ENCODE assay signal across 20 cellular contexts in the genomic region with DNA sequence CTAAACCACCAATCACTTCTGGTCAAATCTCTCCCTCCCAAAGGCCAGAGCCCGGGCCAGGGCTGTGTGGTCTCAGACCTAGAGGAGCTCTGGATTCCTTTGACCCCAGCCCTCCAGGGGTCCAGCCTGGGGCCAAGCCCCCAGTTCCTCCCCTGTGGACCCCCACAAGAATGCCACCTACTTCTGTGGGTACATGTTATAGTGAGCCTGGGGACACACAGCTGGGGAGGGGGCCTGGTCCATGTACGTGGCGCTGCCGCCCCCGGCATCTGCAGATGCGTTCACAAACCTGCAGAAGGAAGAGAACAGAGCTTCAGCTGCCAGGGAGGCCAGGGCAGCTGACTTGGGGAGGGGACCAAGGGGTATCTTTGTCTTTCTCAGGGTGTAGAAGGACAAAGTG. TPM values are rescaled to one million over a fixed set of nuclear protein-coding genes. Genes with fewer than 3 reads are reported as not detected.
DNase-seq lines count a peak whose midpoint lies in the region; ATAC-seq and TF ChIP-seq lines count a peak whose summit lies in the region.
"Had no signal": no experiment of that assay in that cellular context is flagged by ENCODE, and none has a peak within 500 bp of the region (broad histone marks: within the 10 kb centered on the region; RNA-seq: fewer than 3 reads in every experiment).

No MANE protein-coding gene starts in this region.

- intact Hi-C loops in activated CD4-positive, alpha-beta T cell treated with anti-CD3 and anti-CD28 coated beads, Interleukin-2, amount 10 ng/mL, durations not matched to agents 24 days and 14 days (cut with micrococcal nuclease), result no loop called here
- intact Hi-C loops in prostate gland (cut with DNase I), result no loop called here
- intact Hi-C loops in posterior vena cava (cut with DNase I), result no loop called here

- no peaks in the 10 kb centered on the region for H3K9me3 Mint-ChIP-seq in activated CD4-positive, alpha-beta T cell treated with anti-CD3 and anti-CD28 coated beads, Interleukin-2, amount 10 ng/mL, durations not matched to agents 24 days and 14 days
- no peaks in the 10 kb centered on the region for H3K9me3 Mint-ChIP-seq in activated CD4-positive, alpha-beta T cell treated with anti-CD3 and anti-CD28 coated beads, Interleukin-2, amount 10 ng/mL, durations not matched to agents 7 days and 5 days
- no peaks in the 10 kb centered on the region for H3K9me3 Mint-ChIP-seq in activated T-helper 17 cell treated with anti-CD3 and anti-CD28 coated beads, Interleukin-2, amount 50 U/mL, for 72 hours
- no peaks in the 10 kb centered on the region for H3K9me3 Mint-ChIP-seq in naive thymus-derived CD8-positive, alpha-beta T cell

- no peak for DNase-seq in activated CD4-positive, alpha-beta T cell treated with anti-CD3 and anti-CD28 coated beads, Interleukin-2, amount 10 ng/mL, durations not matched to agents 24 days and 14 days
- no peak for DNase-seq in activated CD4-positive, alpha-beta T cell treated with anti-CD3 and anti-CD28 coated beads, Interleukin-2, amount 10 ng/mL, durations not matched to agents 7 days and 5 days
- peak in 1 of 10 donors; percentile 37 for DNase-seq in naive thymus-derived CD8-positive, alpha-beta T cell
- DNase-seq in prostate gland (ENCODE audit: low spot score), result no peak
- DNase-seq in posterior vena cava (ENCODE audit: low spot score), result no peak
- DNase-seq: 8988T, GF-D8, GM23248, HCEC 1CT, NCI-H1105 treated with DMSO at 0.1 percent for 48 hours, NCI-H1694 treated with DMSO at 0.1 percent for 48 hours, NCI-H226, NCI-H524 treated with DMSO at 0.1 percent for 48 hours had no signal

- H2AFZ ChIP-seq in ACC112 (ENCODE audit: low read length, unreplicated experiment), result no peak overlapping the region
- H2AFZ ChIP-seq: GM23248 had no signal

- no peaks in the 10 kb centered on the region for H3K79me2 ChIP-seq in ACC112 (ENCODE audit: control insufficient read depth, insufficient read depth, low read length, unreplicated experiment)

- POLR2A ChIA-PET in activated CD4-positive, alpha-beta T cell treated with anti-CD3 and anti-CD28 coated beads, Interleukin-2, amount 10 ng/mL, durations not matched to agents 7 days and 5 days (lab: Charles Lee), result no interaction called here
- POLR2A ChIA-PET in naive thymus-derived CD8-positive, alpha-beta T cell (lab: Charles Lee), result no interaction called here

- no peak for TF ChIP-seq POLR2A in prostate gland (IDR thresholded peaks at IDR 0.05)

- no peak overlapping the region for H3K4me3 Mint-ChIP-seq in activated CD4-positive, alpha-beta T cell treated with anti-CD3 and anti-CD28 coated beads, Interleukin-2, amount 10 ng/mL, durations not matched to agents 24 days and 14 days
- no peak overlapping the region for H3K4me3 Mint-ChIP-seq in activated CD4-positive, alpha-beta T cell treated with anti-CD3 and anti-CD28 coated beads, Interleukin-2, amount 10 ng/mL, durations not matched to agents 7 days and 5 days
- H3K4me3 Mint-ChIP-seq in activated T-helper 17 cell treated with anti-CD3 and anti-CD28 coated beads, Interleukin-2, amount 50 U/mL, for 72 hours, result no peak overlapping the region
- no peak overlapping the region for H3K4me3 Mint-ChIP-seq in naive thymus-derived CD8-positive, alpha-beta T cell

- H3K4me1 ChIP-seq in ACC112 (ENCODE audit: control insufficient read depth, insufficient read depth, low read length, unreplicated experiment) (peaks cover 10% of the 10 kb centered on the region), prostate gland (replicated peaks) (no peaks in the 10 kb centered on the region)

- H3K27ac ChIP-seq in ACC112 (ENCODE audit: low read depth, low read length), result peak overlapping the region; percentile 16; the same call in 1 of the 2 replicates
- H3K27ac ChIP-seq in prostate gland, result no peak overlapping the region
- H3K27ac ChIP-seq: BLaER1 treated with 17β-estradiol and CSF1 and Interleukin-3, amounts not matched to agents 10 nM and 100 nM; GM23248; HL-60 had no signal

- no peaks in the 10 kb centered on the region for H3K27me3 Mint-ChIP-seq in activated CD4-positive, alpha-beta T cell treated with anti-CD3 and anti-CD28 coated beads, Interleukin-2, amount 10 ng/mL, durations not matched to agents 24 days and 14 days
- H3K27me3 Mint-ChIP-seq in activated CD4-positive, alpha-beta T cell treated with anti-CD3 and anti-CD28 coated beads, Interleukin-2, amount 10 ng/mL, durations not matched to agents 7 days and 5 days, result no peaks in the 10 kb centered on the region
- no peaks in the 10 kb centered on the region for H3K27me3 Mint-ChIP-seq in activated T-helper 17 cell treated with anti-CD3 and anti-CD28 coated beads, Interleukin-2, amount 50 U/mL, for 72 hours
- H3K27me3 Mint-ChIP-seq in naive thymus-derived CD8-positive, alpha-beta T cell, result no peaks in the 10 kb centered on the region

- H3K36me3 Mint-ChIP-seq in activated CD4-positive, alpha-beta T cell treated with anti-CD3 and anti-CD28 coated beads, Interleukin-2, amount 10 ng/mL, durations not matched to agents 24 days and 14 days (ENCODE audit: low read depth), result peaks cover 63% of the 10 kb centered on the region
- peaks cover 54% of the 10 kb centered on the region for H3K36me3 Mint-ChIP-seq in activated CD4-positive, alpha-beta T cell treated with anti-CD3 and anti-CD28 coated beads, Interleukin-2, amount 10 ng/mL, durations not matched to agents 7 days and 5 days (ENCODE audit: low read depth)
- peaks cover 79% of the 10 kb centered on the region for H3K36me3 Mint-ChIP-seq in activated T-helper 17 cell treated with anti-CD3 and anti-CD28 coated beads, Interleukin-2, amount 50 U/mL, for 72 hours (ENCODE audit: low read depth)
- H3K36me3 Mint-ChIP-seq in naive thymus-derived CD8-positive, alpha-beta T cell, result peaks cover 0 to 80% (median 8%) of the 10 kb centered on the region in 3 donors

- CTCF ChIA-PET in activated CD4-positive, alpha-beta T cell treated with anti-CD3 and anti-CD28 coated beads, Interleukin-2, amount 10 ng/mL, durations not matched to agents 7 days and 5 days (lab: Charles Lee), result interaction anchor here (1.1 to 1.3 kb wide), 3 partner anchors 17 to 70 kb away, joined by 3 read pairs; no protein-coding TSS in a partner anchor

- peak overlapping the region; percentile 45 for H3K27ac Mint-ChIP-seq in activated CD4-positive, alpha-beta T cell treated with anti-CD3 and anti-CD28 coated beads, Interleukin-2, amount 10 ng/mL, durations not matched to agents 24 days and 14 days
- no peak overlapping the region for H3K27ac Mint-ChIP-seq in activated CD4-positive, alpha-beta T cell treated with anti-CD3 and anti-CD28 coated beads, Interleukin-2, amount 10 ng/mL, durations not matched to agents 7 days and 5 days
- peak overlapping the region; percentile 2 for H3K27ac Mint-ChIP-seq in activated T-helper 17 cell treated with anti-CD3 and anti-CD28 coated beads, Interleukin-2, amount 50 U/mL, for 72 hours
- peak overlapping the region in 7 of 10 donors; percentile 33 to 84 (median 57) for H3K27ac Mint-ChIP-seq in naive thymus-derived CD8-positive, alpha-beta T cell

- H3K36me3 ChIP-seq in ACC112 (ENCODE audit: insufficient read depth, low read length) (no peaks in the 10 kb centered on the region), prostate gland (peaks cover 0 to 11% of the 10 kb centered on the region in 2 donors)

- H3K4me3 ChIP-seq in ACC112 (ENCODE audit: low read depth, low read length) (no peak overlapping the region), prostate gland (no peak overlapping the region)
- H3K4me3 ChIP-seq: BLaER1 treated with 17β-estradiol and CSF1 and Interleukin-3, amounts not matched to agents 10 nM and 100 nM; GM23248 had no signal

- WGBS in prostate gland, result 95% methylated on average over 6 of the region's 6 CpGs

- H3K4me1 Mint-ChIP-seq in activated CD4-positive, alpha-beta T cell treated with anti-CD3 and anti-CD28 coated beads, Interleukin-2, amount 10 ng/mL, durations not matched to agents 24 days and 14 days, result no peaks in the 10 kb centered on the region
- H3K4me1 Mint-ChIP-seq in activated CD4-positive, alpha-beta T cell treated with anti-CD3 and anti-CD28 coated beads, Interleukin-2, amount 10 ng/mL, durations not matched to agents 7 days and 5 days, result peaks cover 2% of the 10 kb centered on the region
- H3K4me1 Mint-ChIP-seq in activated T-helper 17 cell treated with anti-CD3 and anti-CD28 coated beads, Interleukin-2, amount 50 U/mL, for 72 hours, result no peaks in the 10 kb centered on the region
- peaks cover 0 to 13% (median 4%) of the 10 kb centered on the region in 4 donors for H3K4me1 Mint-ChIP-seq in naive thymus-derived CD8-positive, alpha-beta T cell

- no peaks in the 10 kb centered on the region for H3K9me3 ChIP-seq in prostate gland
- H3K9me3 ChIP-seq: BLaER1 treated with 17β-estradiol and CSF1 and Interleukin-3, amounts not matched to agents 10 nM and 100 nM had no signal

- no peak for TF ChIP-seq CTCF in prostate gland (IDR thresholded peaks at IDR 0.05)

- ATAC-seq in activated T-helper 17 cell treated with anti-CD3 and anti-CD28 coated beads, Interleukin-2, amount 50 U/mL, for 72 hours (replicated peaks), result no peak
- ATAC-seq in naive thymus-derived CD8-positive, alpha-beta T cell, result no peak
- ATAC-seq in GM21529 (IDR thresholded peaks at IDR 0.05; ENCODE audit: unreplicated experiment), result no peak
- ATAC-seq: Panc1 had no signal

- H3K27me3 ChIP-seq in ACC112 (ENCODE audit: insufficient read depth, low read length) (no peaks in the 10 kb centered on the region), prostate gland (replicated peaks; ENCODE audit: insufficient read depth) (no peaks in the 10 kb centered on the region)
- H3K27me3 ChIP-seq: BLaER1 treated with 17β-estradiol and CSF1 and Interleukin-3, amounts not matched to agents 10 nM and 100 nM had no signal

RNA-seq across cellular contexts. Expression of a gene that starts 7.9 kb away (rescaled TPM):
- 14.4 and 17.5 TPM in 2 replicates for total RNA-seq in activated CD4-positive, alpha-beta T cell treated with anti-CD3 and anti-CD28 coated beads, Interleukin-2, amount 10 ng/mL, durations not matched to agents 24 days and 14 days
- total RNA-seq in activated CD4-positive, alpha-beta T cell treated with anti-CD3 and anti-CD28 coated beads, Interleukin-2, amount 10 ng/mL, durations not matched to agents 7 days and 5 days, result 10 to 100 TPM; 15.3 to 15.5 TPM
- total RNA-seq in activated T-helper 17 cell treated with anti-CD3 and anti-CD28 coated beads, Interleukin-2, amount 50 U/mL, for 72 hours, result 10 to 100 TPM; 19.6 to 24.5 TPM
- total RNA-seq in naive thymus-derived CD8-positive, alpha-beta T cell, result 10 to 100 TPM; 25.8 to 29.6 TPM
- 10 to 100 TPM; 15.3 to 21.5 (median 17.3) TPM for polyA plus RNA-seq in naive thymus-derived CD8-positive, alpha-beta T cell
- total RNA-seq in prostate gland, result 100 to 1,000 TPM in 1 of 2 donors, 10 to 100 TPM in 1; 45.3 to 106 TPM
- 10 to 100 TPM; 14.5 to 16.6 TPM for total RNA-seq in posterior vena cava

RNA-seq across cellular contexts. Expression of a gene that starts 16.9 kb away (rescaled TPM):
- not detected in 2 replicates for total RNA-seq in activated CD4-positive, alpha-beta T cell treated with anti-CD3 and anti-CD28 coated beads, Interleukin-2, amount 10 ng/mL, durations not matched to agents 24 days and 14 days
- total RNA-seq in activated CD4-positive, alpha-beta T cell treated with anti-CD3 and anti-CD28 coated beads, Interleukin-2, amount 10 ng/mL, durations not matched to agents 7 days and 5 days, result not detected
- total RNA-seq in activated T-helper 17 cell treated with anti-CD3 and anti-CD28 coated beads, Interleukin-2, amount 50 U/mL, for 72 hours, result not detected
- total RNA-seq in naive thymus-derived CD8-positive, alpha-beta T cell, result not detected
- not detected for polyA plus RNA-seq in naive thymus-derived CD8-positive, alpha-beta T cell
- total RNA-seq in prostate gland (not detected), posterior vena cava (not detected)
- total RNA-seq: Daoy, GM23248 had no signal
- polyA plus RNA-seq: GM23248 had no signal

RNA-seq across cellular contexts. Expression of a gene that starts 21.2 kb away (rescaled TPM):
- total RNA-seq in activated CD4-positive, alpha-beta T cell treated with anti-CD3 and anti-CD28 coated beads, Interleukin-2, amount 10 ng/mL, durations not matched to agents 24 days and 14 days, result 1.6 and 2.3 TPM in 2 replicates
- under 1 TPM; 0.15 to 0.17 TPM for total RNA-seq in activated CD4-positive, alpha-beta T cell treated with anti-CD3 and anti-CD28 coated beads, Interleukin-2, amount 10 ng/mL, durations not matched to agents 7 days and 5 days
- total RNA-seq in activated T-helper 17 cell treated with anti-CD3 and anti-CD28 coated beads, Interleukin-2, amount 50 U/mL, for 72 hours, result under 1 TPM; 0.95 to 0.99 TPM
- total RNA-seq in naive thymus-derived CD8-positive, alpha-beta T cell, result under 1 TPM; 0.11 to 0.18 TPM
- not detected for polyA plus RNA-seq in naive thymus-derived CD8-positive, alpha-beta T cell
- total RNA-seq in prostate gland (under 1 TPM in 1 of 2 donors, not detected in 1; 0.51 TPM), posterior vena cava (under 1 TPM; 0.23 to 0.33 TPM)
- total RNA-seq: GM23248 had no signal
- polyA plus RNA-seq: GM23248 had no signal

RNA-seq across cellular contexts. Expression of a gene that starts 47.4 kb away (rescaled TPM):
- total RNA-seq in activated CD4-positive, alpha-beta T cell treated with anti-CD3 and anti-CD28 coated beads, Interleukin-2, amount 10 ng/mL, durations not matched to agents 24 days and 14 days, result 55.8 and 64.6 TPM in 2 replicates
- total RNA-seq in activated CD4-positive, alpha-beta T cell treated with anti-CD3 and anti-CD28 coated beads, Interleukin-2, amount 10 ng/mL, durations not matched to agents 7 days and 5 days, result 100 to 1,000 TPM in 1 of 2 experiments, 10 to 100 TPM in 1; 97.1 to 108 TPM
- 10 to 100 TPM; 30.4 to 77.7 TPM for total RNA-seq in activated T-helper 17 cell treated with anti-CD3 and anti-CD28 coated beads, Interleukin-2, amount 50 U/mL, for 72 hours
- total RNA-seq in naive thymus-derived CD8-positive, alpha-beta T cell, result 10 to 100 TPM; 63.6 to 73.5 TPM
- 10 to 100 TPM; 57.3 to 88.4 (median 60.6) TPM for polyA plus RNA-seq in naive thymus-derived CD8-positive, alpha-beta T cell
- total RNA-seq in prostate gland, result 100 to 1,000 TPM; 124 to 146 TPM
- total RNA-seq in posterior vena cava, result 100 to 1,000 TPM; 116 to 122 TPM
